In genomic region chr16:59905628-59906027, GRCh38 we compare ENCODE assay signal across 20 cellular contexts.
DNase-seq lines count a peak whose midpoint lies in the region; ATAC-seq and TF ChIP-seq lines count a peak whose summit lies in the region.
"Had no signal": no experiment of that assay in that cellular context is flagged by ENCODE, and none has a peak within 500 bp of the region (broad histone marks: within the 10 kb centered on the region; RNA-seq: fewer than 3 reads in every experiment).

No MANE protein-coding gene starts in this region.

- 45 to 52% methylated on average over 5 of the region's 5 CpGs for WGBS in body of pancreas, 2 donors

- TF ChIP-seq CTCF in AG10803 (conservative IDR thresholded peaks at IDR 0.05; ENCODE audit: low read length) (no peak), cardiac fibroblast (IDR thresholded peaks at IDR 0.05; ENCODE audit: low read depth, low read length) (no peak), body of pancreas (IDR thresholded peaks at IDR 0.05) (no peak)

- DNase-seq in AG10803 (ENCODE audit: low read depth), result peak; percentile 34
- peak; percentile 19 for DNase-seq in MG63
- peak; percentile 18 to 32 for DNase-seq in cardiac fibroblast (ENCODE audit: low read depth in 2 of 2)
- peak; percentile 12 for DNase-seq in iris pigment epithelial cell (ENCODE audit: low read depth)
- no peak for DNase-seq in body of pancreas
- DNase-seq: activated CD8-positive, alpha-beta T cell treated with anti-CD3 and anti-CD28 coated beads for 36 hours; activated naive CD4-positive, alpha-beta T cell treated with anti-CD3 and anti-CD28 coated beads for 36 hours; activated T-cell treated with anti-CD3 and anti-CD28 coated beads, Interleukin-2, amount 50 U/mL, for 24 hours; left ventricle myocardium superior; NCI-H1417; NCI-H2171; right cardiac atrium; WERI-Rb-1 had no signal

- no peak for ATAC-seq in body of pancreas
- no peak for ATAC-seq in GM21619 (IDR thresholded peaks at IDR 0.05; ENCODE audit: unreplicated experiment)
- ATAC-seq in activated CD4-positive, CD25-positive, alpha-beta regulatory T cell treated with anti-CD3 and anti-CD28 coated beads, Interleukin-2, amount 50 U/mL, for 24 hours, result no peak
- ATAC-seq in HG03097 (IDR thresholded peaks at IDR 0.05; ENCODE audit: low FRiP score, unreplicated experiment), result no peak
- ATAC-seq: activated CD8-positive, alpha-beta T cell treated with anti-CD3 and anti-CD28 coated beads for 36 hours; GM23338; left ventricle myocardium superior; right cardiac atrium; stimulated activated effector memory CD8-positive, alpha-beta T cell treated with anti-CD3 and anti-CD28 coated beads, Interleukin-12 subunit alpha, Interleukin-12 subunit beta, amount 100 ng/mL, for 72 hours had no signal

- intact Hi-C loops in body of pancreas (cut with DNase I), result no loop called here

- H3K27me3 ChIP-seq in MG63 (no peaks in the 10 kb centered on the region), body of pancreas (no peaks in the 10 kb centered on the region)
- H3K27me3 ChIP-seq: ascending aorta had no signal

- H3K27ac ChIP-seq in body of pancreas, result no peak overlapping the region
- H3K27ac ChIP-seq: ascending aorta, thoracic aorta, WERI-Rb-1 had no signal

- TF ChIP-seq POLR2A in body of pancreas (IDR thresholded peaks at IDR 0.05), result no peak

- H3K36me3 ChIP-seq in MG63 (no peaks in the 10 kb centered on the region), body of pancreas (replicated peaks in 1 of 2; ENCODE audit: insufficient read depth in 1 of 2, low read depth in 2 of 2) (no peaks in the 10 kb centered on the region)
- H3K36me3 ChIP-seq: ascending aorta, thoracic aorta, WERI-Rb-1 had no signal

- H3K4me3 ChIP-seq in AG10803 (ENCODE audit: low read length) (no peak overlapping the region), MG63 (no peak overlapping the region), cardiac fibroblast (replicated peaks in 1 of 2; ENCODE audit: low read depth in 2 of 2, low read length in 2 of 2) (no peak overlapping the region), body of pancreas (no peak overlapping the region)
- H3K4me3 ChIP-seq: ascending aorta, GM23338, thoracic aorta had no signal

- H3K4me1 ChIP-seq in body of pancreas, result no peaks in the 10 kb centered on the region
- H3K4me1 ChIP-seq: ascending aorta had no signal

- no peaks in the 10 kb centered on the region for H3K9me3 ChIP-seq in MG63
- H3K9me3 ChIP-seq in body of pancreas, result no peaks in the 10 kb centered on the region
- H3K9me3 ChIP-seq: ascending aorta, thoracic aorta had no signal

Comparison
In these comparisons a context has a peak if more than half of its experiments do, and no peak if none do; other contexts are left out.
1. DNase-seq: peak in AG10803 (single experiment), MG63 (single experiment), cardiac fibroblast (2 of 2) and iris pigment epithelial cell (single experiment); none in body of pancreas (0 of 4).